ENCODE assay signal across 8 cellular contexts in genomic region chr11:63919267-63920125, GRCh38.
DNase-seq lines count a peak whose midpoint lies in the region; ATAC-seq lines count a peak whose summit lies in the region.

No MANE protein-coding gene starts in this region.

- H3K36me3 ChIP-seq in ACC112 (ENCODE audit: insufficient read depth, low read length) (no peaks in the 10 kb centered on the region), duodenal mucosa (ENCODE audit: control insufficient read depth in 1 of 2, insufficient read depth in 2 of 2, low read length in 2 of 2) (no peaks in the 10 kb centered on the region), muscle layer of duodenum (ENCODE audit: control insufficient read depth in 1 of 2, insufficient read depth in 2 of 2, low read length in 2 of 2) (no peaks in the 10 kb centered on the region)

- H3K4me3 ChIP-seq in ACC112 (ENCODE audit: low read depth, low read length): peak overlapping the region; percentile 50
- H3K4me3 ChIP-seq in duodenal mucosa (ENCODE audit: low read depth in 1 of 2, low read length in 2 of 2): peak overlapping the region; percentile 46 to 55
- peak overlapping the region; percentile 11 to 67 for H3K4me3 ChIP-seq in muscle layer of duodenum (ENCODE audit: low read depth in 1 of 2, low read length in 2 of 2)

- H3K4me1 ChIP-seq in ACC112 (ENCODE audit: control insufficient read depth, insufficient read depth, low read length, unreplicated experiment) (peaks cover 24% of the 10 kb centered on the region), duodenal mucosa (ENCODE audit: control insufficient read depth in 1 of 2, insufficient read depth in 2 of 2, low read length in 2 of 2) (peaks cover 43 to 58% of the 10 kb centered on the region in 2 donors), muscle layer of duodenum (ENCODE audit: control insufficient read depth in 1 of 2, insufficient read depth in 2 of 2, low read length in 2 of 2) (peaks cover 0 to 53% of the 10 kb centered on the region in 2 donors)

- peak; percentile 9 to 97 (median 92) for DNase-seq in NCI-H1417 (lab: John Stamatoyannopoulos, UW)

- H3K27me3 ChIP-seq in ACC112 (ENCODE audit: insufficient read depth, low read length) (no peaks in the 10 kb centered on the region), duodenal mucosa (ENCODE audit: control insufficient read depth in 1 of 2, insufficient read depth in 2 of 2, low read length in 2 of 2) (no peaks in the 10 kb centered on the region), muscle layer of duodenum (ENCODE audit: low read depth, low read length) (no peaks in the 10 kb centered on the region)

- H3K79me2 ChIP-seq in ACC112 (ENCODE audit: control insufficient read depth, insufficient read depth, low read length, unreplicated experiment): no peaks in the 10 kb centered on the region

- H3K27ac ChIP-seq in ACC112 (ENCODE audit: low read depth, low read length): peak overlapping the region; percentile 22
- peak overlapping the region; percentile 65 for H3K27ac ChIP-seq in duodenal mucosa (ENCODE audit: low read depth, low read length)
- H3K27ac ChIP-seq in muscle layer of duodenum (ENCODE audit: low read length): peak overlapping the region; percentile 27

- no peak for ATAC-seq in GM18867 (IDR thresholded peaks at IDR 0.05; ENCODE audit: unreplicated experiment)
- no peak for ATAC-seq in GM21786 (IDR thresholded peaks at IDR 0.05; ENCODE audit: unreplicated experiment)
- no peak for ATAC-seq in HG02852 (IDR thresholded peaks at IDR 0.05; ENCODE audit: unreplicated experiment)
- ATAC-seq in GM19328 (IDR thresholded peaks at IDR 0.05; ENCODE audit: unreplicated experiment): no peak

- no peaks in the 10 kb centered on the region for H3K9me3 ChIP-seq in duodenal mucosa (ENCODE audit: control insufficient read depth in 1 of 2, low read length in 2 of 2)
- no peaks in the 10 kb centered on the region for H3K9me3 ChIP-seq in muscle layer of duodenum (ENCODE audit: control insufficient read depth in 1 of 2, low read length in 2 of 2)

- peak overlapping the region; percentile 54 to 59 for H3K9ac ChIP-seq in duodenal mucosa (ENCODE audit: low read depth in 1 of 2, low read length in 2 of 2)

- peak overlapping the region; percentile 1 for H2AFZ ChIP-seq in ACC112 (ENCODE audit: low read length, unreplicated experiment)
